Comparison of ENCODE assay signal across 10 cellular contexts in genomic region chr9:112059145-112059979, GRCh38.
A peak's percentile ranks its signal among the peaks of the same experiment; 100 is the strongest.
DNase-seq lines count a peak whose midpoint lies in the region; ATAC-seq lines count a peak whose summit lies in the region.
"Had no signal": no experiment of that assay in that cellular context is flagged by ENCODE, and none has a peak within 500 bp of the region (broad histone marks: within the 10 kb centered on the region; RNA-seq: fewer than 3 reads in every experiment).

No MANE protein-coding gene starts in this region.

- no peaks in the 10 kb centered on the region for H3K9me3 ChIP-seq in esophagus (ENCODE audit: control insufficient read depth in 2 of 2, insufficient read depth in 1 of 2, low read depth in 1 of 2, low read length in 1 of 2)
- no peaks in the 10 kb centered on the region for H3K9me3 ChIP-seq in muscle layer of duodenum (ENCODE audit: control insufficient read depth in 1 of 2, low read length in 2 of 2)

- ATAC-seq in GM21367 (IDR thresholded peaks at IDR 0.05; ENCODE audit: unreplicated experiment), result no peak

- H3K4me3 ChIP-seq in esophagus (ENCODE audit: low read depth in 1 of 2, low read length in 2 of 2) (no peak overlapping the region), muscle layer of duodenum (ENCODE audit: low read depth in 1 of 2, low read length in 2 of 2) (no peak overlapping the region)
- H3K4me3 ChIP-seq: cardiac muscle cell had no signal

- H3K4me1 ChIP-seq in esophagus (ENCODE audit: control insufficient read depth in 2 of 2, insufficient read depth in 2 of 2, low read length in 1 of 2) (peaks cover 0 to 8% of the 10 kb centered on the region in 2 donors), muscle layer of duodenum (ENCODE audit: control insufficient read depth in 1 of 2, insufficient read depth in 2 of 2, low read length in 2 of 2) (peaks cover 0 to 8% of the 10 kb centered on the region in 2 donors)

- DNase-seq in ACHN (peak; percentile 81), M059J (ENCODE audit: low read depth) (peak; percentile 81), cerebellum (ENCODE audit: low spot score) (no peak), middle frontal gyrus (ENCODE audit: extremely low spot score, low spot score) (no peak)
- no peak for DNase-seq in activated naive CD4-positive, alpha-beta T cell treated with Interleukin-2 at 50 U/mL for 16 hours
- DNase-seq: CD4-positive, CD25-positive, alpha-beta regulatory T cell had no signal

- H3K36me3 ChIP-seq in esophagus (ENCODE audit: control insufficient read depth in 2 of 2, insufficient read depth in 2 of 2, low read length in 1 of 2) (no peaks in the 10 kb centered on the region), muscle layer of duodenum (ENCODE audit: control insufficient read depth in 1 of 2, insufficient read depth in 2 of 2, low read length in 2 of 2) (no peaks in the 10 kb centered on the region)

- no peaks in the 10 kb centered on the region for H3K27me3 ChIP-seq in esophagus (ENCODE audit: control insufficient read depth in 1 of 2, insufficient read depth in 2 of 2, low read length in 2 of 2)
- H3K27me3 ChIP-seq in muscle layer of duodenum (ENCODE audit: low read depth, low read length), result no peaks in the 10 kb centered on the region
- H3K27me3 ChIP-seq: cardiac muscle cell had no signal

- in situ Hi-C loops in ACHN (cut with HindIII; ENCODE audit: low pct_ligation_motif_present, low pct_unique_long_range_greater_than_20kb, low sequenced_read_pairs), result loop anchor here (25.0 kb wide), 1 partner anchor 297 kb away; no protein-coding TSS in a partner anchor

- H3K27ac ChIP-seq in esophagus (ENCODE audit: low read depth in 2 of 2, low read length in 1 of 2) (peak overlapping the region; percentile 51 to 89), muscle layer of duodenum (ENCODE audit: low read length) (peak overlapping the region; percentile 35)
- H3K27ac ChIP-seq: cardiac muscle cell had no signal

- WGBS in esophagus, 2 donors, result 61 to 67% methylated on average over 13 of the region's 13 CpGs

Comparison
In these comparisons a context has a peak if more than half of its experiments do, and no peak if none do; other contexts are left out.
1. DNase-seq: peak in ACHN (single experiment) and M059J (single experiment); none in cerebellum (single experiment), middle frontal gyrus (single experiment) and activated naive CD4-positive, alpha-beta T cell treated with Interleukin-2 at 50 U/mL for 16 hours (single experiment).